8 cellular contexts compared by ENCODE assay signal in the genomic region with DNA sequence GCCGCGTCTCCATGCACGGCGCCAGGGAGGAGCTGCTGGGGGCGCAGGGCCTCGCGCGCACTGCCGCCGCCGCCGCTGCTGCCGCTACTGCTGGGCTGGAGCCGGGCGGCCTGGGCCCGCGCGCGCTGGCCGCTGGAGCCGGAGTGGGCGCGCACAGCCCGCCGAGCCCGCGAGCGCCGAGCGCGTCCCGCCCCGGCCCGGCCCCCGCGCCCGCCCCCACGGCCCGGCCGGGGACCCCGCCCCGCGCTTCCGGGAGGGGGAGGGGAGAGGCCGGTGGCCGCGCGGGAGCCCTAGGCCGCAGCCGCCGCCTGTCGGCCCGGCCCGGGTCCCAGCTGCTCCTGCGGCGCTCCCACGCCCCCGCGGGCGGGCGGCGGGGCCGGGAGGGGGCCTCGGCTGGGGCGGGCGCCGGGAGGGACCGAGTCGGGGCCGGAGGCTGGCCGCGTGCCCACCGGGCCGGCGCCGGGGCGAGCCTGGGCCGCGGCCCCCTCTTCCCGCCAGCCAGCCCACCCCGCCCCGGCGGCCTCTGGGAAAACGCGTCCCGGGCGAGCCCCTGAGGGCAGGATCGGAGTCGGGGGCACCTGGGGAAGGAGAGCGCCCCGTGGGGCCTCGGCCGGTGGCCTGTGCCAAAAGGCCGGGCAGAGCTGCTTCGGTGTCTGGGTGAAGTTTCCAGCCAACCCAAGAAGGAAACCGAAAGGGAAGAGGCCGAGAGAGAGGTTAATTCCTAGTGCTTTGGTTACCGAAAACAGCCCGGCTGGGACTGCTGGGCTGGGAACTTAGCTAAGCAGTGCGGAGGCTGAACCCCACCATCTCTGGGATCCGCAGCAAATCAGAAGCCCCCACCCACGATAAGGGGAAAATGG. TPM values are rescaled to one million over a fixed set of nuclear protein-coding genes. Genes with fewer than 3 reads are reported as not detected.
DNase-seq lines count a peak whose midpoint lies in the region; ATAC-seq lines count a peak whose summit lies in the region.

A gene (minus strand): TSS at position 145 of the 860 bp plus-strand sequence. CDS start 321 bp downstream, outside the sequence.

- H3K27me3 Mint-ChIP-seq in stimulated activated memory B cell treated with anti-CD40 and anti-IgM and Interleukin-4, amounts not matched to agents 10 μg/mL and 1 μg/mL and 100 μg/mL, for 72 hours = no peaks in the 10 kb centered on the region

- DNase-seq in AG20443 (ENCODE audit: low spot score) (peak; percentile 95), NCI-H774 (lab: John Stamatoyannopoulos, UW) (peak; percentile 61)
- peak; percentile 84 for DNase-seq in activated CD8-positive, alpha-beta memory T cell treated with anti-CD3 and anti-CD28 coated beads, Interleukin-2, amount 50 U/mL, for 48 hours

- in situ Hi-C loops in endometrial microvascular endothelial cells (cut with HindIII; ENCODE audit: inconsistent ontology term, low pct_unique_long_range_greater_than_20kb, low sequenced_read_pairs) = no loop called here

- peak within 1 kb of the TSS; percentile 90 for H3K27ac Mint-ChIP-seq in stimulated activated memory B cell treated with anti-CD40 and anti-IgM and Interleukin-4, amounts not matched to agents 10 μg/mL and 1 μg/mL and 100 μg/mL, for 72 hours

- H3K4me1 Mint-ChIP-seq in stimulated activated memory B cell treated with anti-CD40 and anti-IgM and Interleukin-4, amounts not matched to agents 10 μg/mL and 1 μg/mL and 100 μg/mL, for 72 hours = peaks cover 51% of the 10 kb centered on the region

- H3K27ac ChIP-seq in mesodermal cell (ENCODE audit: low read depth, low read length, severe bottlenecking) = peak within 1 kb of the TSS; percentile 92

- peak within 1 kb of the TSS; percentile 85 for H3K4me3 ChIP-seq in mesodermal cell (ENCODE audit: extremely low read depth, insufficient read depth, low read length, poor library complexity, severe bottlenecking)

- peaks cover 3% of the 10 kb centered on the region for H3K36me3 ChIP-seq in mesodermal cell (ENCODE audit: control insufficient read depth, insufficient read depth, low read length)

- peaks cover 6% of the 10 kb centered on the region for H3K36me3 Mint-ChIP-seq in stimulated activated memory B cell treated with anti-CD40 and anti-IgM and Interleukin-4, amounts not matched to agents 10 μg/mL and 1 μg/mL and 100 μg/mL, for 72 hours

- ATAC-seq in GM18858 (IDR thresholded peaks at IDR 0.05; ENCODE audit: unreplicated experiment) = peak; percentile 42
- peak; percentile 58 for ATAC-seq in HG03039 (IDR thresholded peaks at IDR 0.05; ENCODE audit: unreplicated experiment)
- peak; percentile 87 for ATAC-seq in stimulated activated memory B cell treated with anti-CD40 and anti-IgM and Interleukin-4, amounts not matched to agents 10 μg/mL and 1 μg/mL and 100 μg/mL, for 72 hours

- peaks cover 5% of the 10 kb centered on the region for H3K4me1 ChIP-seq in mesodermal cell (ENCODE audit: control insufficient read depth, insufficient read depth, low read length, poor library complexity, severe bottlenecking)

- WGBS in mesodermal cell (ENCODE audit: insufficient coverage in 2 of 2), 2 experiments = 0 to 1% methylated on average over 30 to 77 of the region's 102 CpGs

- peak within 1 kb of the TSS; percentile 91 for H3K4me3 Mint-ChIP-seq in stimulated activated memory B cell treated with anti-CD40 and anti-IgM and Interleukin-4, amounts not matched to agents 10 μg/mL and 1 μg/mL and 100 μg/mL, for 72 hours

- no peaks in the 10 kb centered on the region for H3K9me3 Mint-ChIP-seq in stimulated activated memory B cell treated with anti-CD40 and anti-IgM and Interleukin-4, amounts not matched to agents 10 μg/mL and 1 μg/mL and 100 μg/mL, for 72 hours

- no peaks in the 10 kb centered on the region for H3K9me3 ChIP-seq in mesodermal cell (ENCODE audit: control insufficient read depth, low read length)

RNA-seq across cellular contexts. Expression of the gene that starts here (rescaled TPM):
- total RNA-seq in endometrial microvascular endothelial cells (ENCODE audit: inconsistent ontology term) = 93.2 TPM
- 115 TPM for polyA plus RNA-seq in mesodermal cell (2013, experiment 1 of 2)
- 115 TPM for polyA plus RNA-seq in mesodermal cell (2013, experiment 2 of 2)

Comparison
In these comparisons a context has a peak if more than half of its experiments do, and no peak if none do; other contexts are left out.
1. Peak in every context shown above with its lines: DNase-seq, ATAC-seq, H3K4me3 ChIP-seq and H3K27ac ChIP-seq.